14 cellular contexts compared by ENCODE assay signal in the genomic region with DNA sequence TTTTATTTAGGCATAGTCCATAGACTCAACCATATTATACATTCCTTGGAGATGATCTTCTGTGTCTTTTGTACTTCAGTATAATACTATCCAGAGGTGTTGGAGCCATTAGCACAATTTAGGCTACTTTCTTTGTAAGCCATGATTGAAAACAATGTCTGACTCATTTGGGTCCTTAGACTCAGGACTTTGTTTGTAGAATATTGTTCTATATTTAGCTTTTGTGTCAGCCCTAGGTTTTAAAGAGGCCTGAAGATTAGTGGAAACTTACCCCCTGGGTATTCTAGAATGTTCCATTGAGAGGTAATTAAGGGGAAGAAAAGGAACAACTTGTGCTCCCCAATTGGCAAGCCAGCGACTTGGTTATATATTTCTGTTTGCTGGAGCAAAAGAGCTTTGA.
DNase-seq lines count a peak whose midpoint lies in the region; ATAC-seq and TF ChIP-seq lines count a peak whose summit lies in the region.
"Had no signal": no experiment of that assay in that cellular context is flagged by ENCODE, and none has a peak within 500 bp of the region (broad histone marks: within the 10 kb centered on the region; RNA-seq: fewer than 3 reads in every experiment).

No MANE protein-coding gene starts in this region.

- no peaks in the 10 kb centered on the region for H3K9me3 Mint-ChIP-seq in nephron
- H3K9me3 Mint-ChIP-seq: activated B cell treated with CpG ODN at 0.5 μM for 24 hours, naive B cell had no signal

- no peaks in the 10 kb centered on the region for H3K36me3 ChIP-seq in ACC112 (ENCODE audit: insufficient read depth, low read length)

- no peaks in the 10 kb centered on the region for H3K27me3 ChIP-seq in ACC112 (ENCODE audit: insufficient read depth, low read length)

- H3K79me2 ChIP-seq in ACC112 (ENCODE audit: control insufficient read depth, insufficient read depth, low read length, unreplicated experiment) = no peaks in the 10 kb centered on the region

- H3K27ac ChIP-seq in ACC112 (ENCODE audit: low read depth, low read length) = peak overlapping the region; percentile 74

- peak overlapping the region; percentile 90 for H2AFZ ChIP-seq in ACC112 (ENCODE audit: low read length, unreplicated experiment)

- peaks cover 35% of the 10 kb centered on the region for H3K4me1 ChIP-seq in ACC112 (ENCODE audit: control insufficient read depth, insufficient read depth, low read length, unreplicated experiment)

- no peaks in the 10 kb centered on the region for H3K36me3 Mint-ChIP-seq in nephron (ENCODE audit: low read depth)
- H3K36me3 Mint-ChIP-seq: naive B cell had no signal

- no peak for TF ChIP-seq CTCF in nephron (IDR thresholded peaks at IDR 0.05; ENCODE audit: unreplicated experiment in 3 of 3)

- H3K4me3 Mint-ChIP-seq in nephron = no peak overlapping the region
- H3K4me3 Mint-ChIP-seq: activated B cell treated with CpG ODN at 0.5 μM for 24 hours, naive B cell had no signal

- peaks cover 4% of the 10 kb centered on the region for H3K27me3 Mint-ChIP-seq in nephron (ENCODE audit: low read depth)
- H3K27me3 Mint-ChIP-seq: activated B cell treated with CpG ODN at 0.5 μM for 24 hours had no signal

- DNase-seq in dermis blood vessel endothelial cell (peak; percentile 58), nucleus accumbens (lab: John Stamatoyannopoulos, UW) (no peak), NCI-H774 (lab: John Stamatoyannopoulos, UW) (no peak), GF-D8 (lab: John Stamatoyannopoulos, UW) (no peak), SIG-M5 (lab: John Stamatoyannopoulos, UW) (no peak)
- DNase-seq: activated B cell treated with CpG ODN at 0.5 μM for 24 hours; activated effector memory CD4-positive, alpha-beta T cell treated with anti-CD3 and anti-CD28 coated beads, Interleukin-2, amount 50 U/mL, for 16 hours; C1 segment of cervical spinal cord; naive B cell; SHP77; stimulated activated naive CD4-positive, alpha-beta T cell had no signal

- peak; percentile 21 for ATAC-seq in HG03280 (IDR thresholded peaks at IDR 0.05; ENCODE audit: unreplicated experiment)

- H3K4me1 Mint-ChIP-seq in nephron = peaks cover 35% of the 10 kb centered on the region
- H3K4me1 Mint-ChIP-seq: activated B cell treated with CpG ODN at 0.5 μM for 24 hours, naive B cell had no signal

- H3K4me3 ChIP-seq in ACC112 (ENCODE audit: low read depth, low read length) = peak overlapping the region; percentile 82

- H3K27ac Mint-ChIP-seq in nephron = peak overlapping the region; percentile 37 to 72 (median 70)
- H3K27ac Mint-ChIP-seq: activated B cell treated with CpG ODN at 0.5 μM for 24 hours, naive B cell had no signal
